Comparison of ENCODE assay signal across 14 cellular contexts in genomic region chr5:102794677-102795331, GRCh38. TPM values are rescaled to one million over a fixed set of nuclear protein-coding genes. Genes with fewer than 3 reads are reported as not detected.
A peak's percentile ranks its signal among the peaks of the same experiment; 100 is the strongest.
DNase-seq lines count a peak whose midpoint lies in the region; ATAC-seq, FAIRE-seq and TF ChIP-seq lines count a peak whose summit lies in the region.
"Had no signal": no experiment of that assay in that cellular context is flagged by ENCODE, and none has a peak within 500 bp of the region (broad histone marks: within the 10 kb centered on the region; RNA-seq: fewer than 3 reads in every experiment).

No MANE protein-coding gene starts in this region.

- H3K79me2 ChIP-seq in HepG2 (ENCODE audit: insufficient read depth, low read length) = no peaks in the 10 kb centered on the region

- no peak for FAIRE-seq in HepG2 (lab: Jason Lieb, UNC)
- FAIRE-seq: urothelium cell line had no signal

- ATAC-seq in HepG2 (no peak), right lobe of liver (no peak), GM21390 (IDR thresholded peaks at IDR 0.05; ENCODE audit: unreplicated experiment) (no peak), HG03521 (IDR thresholded peaks at IDR 0.05; ENCODE audit: unreplicated experiment) (no peak)
- ATAC-seq in naive thymus-derived CD8-positive, alpha-beta T cell = no peak
- ATAC-seq: stimulated activated effector memory CD8-positive, alpha-beta T cell treated with anti-CD3 and anti-CD28 coated beads, Interleukin-12 subunit alpha, Interleukin-12 subunit beta, amount 100 ng/mL, for 72 hours had no signal

- no TSS peak for BruUV-seq in HepG2 (replicated peaks; lab: Mats Ljungman, UMichigan)

- H3K27ac Mint-ChIP-seq in naive thymus-derived CD8-positive, alpha-beta T cell = no peak overlapping the region
- no peak overlapping the region for H3K27ac Mint-ChIP-seq in activated CD4-positive, alpha-beta T cell treated with anti-CD3 and anti-CD28 coated beads, Interleukin-2, amount 10 ng/mL, durations not matched to agents 24 days and 14 days
- H3K27ac Mint-ChIP-seq: activated naive CD4-positive, alpha-beta T cell treated with anti-CD3 and anti-CD28 coated beads, Interleukin-2, amount 50 U/mL, for 24 hours; stimulated activated effector memory CD8-positive, alpha-beta T cell treated with anti-CD3 and anti-CD28 coated beads, Interleukin-12 subunit alpha, Interleukin-12 subunit beta, amount 100 ng/mL, for 72 hours had no signal

- H3K4me3 ChIP-seq in HepG2 (replicated peaks in 1 of 3; ENCODE audit: insufficient read depth in 1 of 3, low read depth in 2 of 3, low read length in 3 of 3) (no peak overlapping the region), right lobe of liver (no peak overlapping the region), esophagus muscularis mucosa (peak overlapping the region in 1 of 4 donors; percentile 4)
- H3K4me3 ChIP-seq: cardiac muscle cell had no signal

- H3K4me1 Mint-ChIP-seq in naive thymus-derived CD8-positive, alpha-beta T cell = peaks cover 3 to 17% (median 13%) of the 10 kb centered on the region in 4 donors
- H3K4me1 Mint-ChIP-seq in activated CD4-positive, alpha-beta T cell treated with anti-CD3 and anti-CD28 coated beads, Interleukin-2, amount 10 ng/mL, durations not matched to agents 24 days and 14 days = peaks cover 20% of the 10 kb centered on the region

- CTCF ChIA-PET in HepG2 (lab: Yijun Ruan, JAX; ENCODE audit: low intra/inter-chr PET ratio, low total read pairs) = no interaction called here

- no peak for TF ChIP-seq POLR2A in HepG2 (IDR thresholded peaks at IDR 0.05; ENCODE audit: insufficient read depth in 1 of 2, low read depth in 2 of 2, low read length in 2 of 2)
- no peak for TF ChIP-seq POLR2A in right lobe of liver (IDR thresholded peaks at IDR 0.05)
- no peak for TF ChIP-seq POLR2A in esophagus muscularis mucosa (IDR thresholded peaks at IDR 0.05; ENCODE audit: low read depth)

- H3K4me3 Mint-ChIP-seq in naive thymus-derived CD8-positive, alpha-beta T cell = no peak overlapping the region
- no peak overlapping the region for H3K4me3 Mint-ChIP-seq in activated CD4-positive, alpha-beta T cell treated with anti-CD3 and anti-CD28 coated beads, Interleukin-2, amount 10 ng/mL, durations not matched to agents 24 days and 14 days
- H3K4me3 Mint-ChIP-seq: activated naive CD4-positive, alpha-beta T cell treated with anti-CD3 and anti-CD28 coated beads, Interleukin-2, amount 50 U/mL, for 24 hours; stimulated activated effector memory CD8-positive, alpha-beta T cell treated with anti-CD3 and anti-CD28 coated beads, Interleukin-12 subunit alpha, Interleukin-12 subunit beta, amount 100 ng/mL, for 72 hours had no signal

- H3K4me1 ChIP-seq in HepG2 (ENCODE audit: insufficient read depth, low read length) (peaks cover 42% of the 10 kb centered on the region), right lobe of liver (peaks cover 0 to 48% (median 5%) of the 10 kb centered on the region in 4 donors), esophagus muscularis mucosa (peaks cover 29 to 64% (median 35%) of the 10 kb centered on the region in 4 donors)

- TF ChIP-seq EP300 in HepG2 (IDR thresholded peaks at IDR 0.05; ENCODE audit: low read depth in 2 of 2, low read length in 2 of 2) (no peak), HepG2 (CRISPR knock-in tag; IDR thresholded peaks at IDR 0.05; ENCODE audit: borderline replicate concordance) (no peak), esophagus muscularis mucosa (IDR thresholded peaks at IDR 0.05) (no peak)

- H4K20me1 ChIP-seq in HepG2 (ENCODE audit: insufficient read depth, low read length) = no peaks in the 10 kb centered on the region

- no peaks in the 10 kb centered on the region for H3K9me3 Mint-ChIP-seq in naive thymus-derived CD8-positive, alpha-beta T cell
- H3K9me3 Mint-ChIP-seq in activated CD4-positive, alpha-beta T cell treated with anti-CD3 and anti-CD28 coated beads, Interleukin-2, amount 10 ng/mL, durations not matched to agents 24 days and 14 days = no peaks in the 10 kb centered on the region
- H3K9me3 Mint-ChIP-seq: activated naive CD4-positive, alpha-beta T cell treated with anti-CD3 and anti-CD28 coated beads, Interleukin-2, amount 50 U/mL, for 24 hours; stimulated activated effector memory CD8-positive, alpha-beta T cell treated with anti-CD3 and anti-CD28 coated beads, Interleukin-12 subunit alpha, Interleukin-12 subunit beta, amount 100 ng/mL, for 72 hours had no signal

- no peak for TF ChIP-seq CTCF in HepG2 (CRISPR knock-in tag; IDR thresholded peaks at IDR 0.05)
- no peak for TF ChIP-seq CTCF in right lobe of liver (IDR thresholded peaks at IDR 0.05)
- no peak for TF ChIP-seq CTCF in esophagus muscularis mucosa (IDR thresholded peaks at IDR 0.05)

- H3K27me3 ChIP-seq in HepG2 (ENCODE audit: control insufficient read depth in 1 of 2, insufficient read depth in 2 of 2, low read length in 2 of 2) (no peaks in the 10 kb centered on the region), right lobe of liver (no peaks in the 10 kb centered on the region), esophagus muscularis mucosa (no peaks in the 10 kb centered on the region)
- H3K27me3 ChIP-seq: cardiac muscle cell had no signal

- intact Hi-C loops in HepG2 (cut with micrococcal nuclease; ENCODE audit: unreplicated experiment) (loop anchor here (10.0 kb wide), 1 partner anchor 210 kb away; no protein-coding TSS in a partner anchor), right lobe of liver (cut with DNase I) (no loop called here), esophagus muscularis mucosa (cut with DNase I) (no loop called here)
- intact Hi-C loops in activated CD4-positive, alpha-beta T cell treated with anti-CD3 and anti-CD28 coated beads, Interleukin-2, amount 10 ng/mL, durations not matched to agents 24 days and 14 days (cut with micrococcal nuclease) = loop anchor here (5.0 kb wide), 1 partner anchor 213 kb away; no protein-coding TSS in a partner anchor

- in situ Hi-C loops in HepG2 (cut with HindIII; ENCODE audit: extremely low pct_ligation_motif_present, low pct_unique_long_range_greater_than_20kb) = no loop called here

- H3K9me3 ChIP-seq in HepG2 (ENCODE audit: low read length) (no peaks in the 10 kb centered on the region), right lobe of liver (no peaks in the 10 kb centered on the region), esophagus muscularis mucosa (no peaks in the 10 kb centered on the region)

- POLR2A ChIA-PET in HepG2 (lab: Yijun Ruan, JAX) = no interaction called here
- POLR2A ChIA-PET in naive thymus-derived CD8-positive, alpha-beta T cell (lab: Charles Lee) = no interaction called here

- H3K27ac ChIP-seq in HepG2 (ENCODE audit: extremely low read length, insufficient read depth, low read length) = no peak overlapping the region
- H3K27ac ChIP-seq in right lobe of liver = peak overlapping the region in 1 of 3 donors; percentile 70
- H3K27ac ChIP-seq in esophagus muscularis mucosa (replicated peaks in 1 of 4) = peak overlapping the region in 3 of 4 donors; percentile 35 to 54 (median 47)
- H3K27ac ChIP-seq: cardiac muscle cell had no signal

- TF ChIP-seq RAD21 in HepG2 (CRISPR knock-in tag; IDR thresholded peaks at IDR 0.05) = no peak

- H3K36me3 Mint-ChIP-seq in naive thymus-derived CD8-positive, alpha-beta T cell = peaks cover 0 to 2% (median 0%) of the 10 kb centered on the region in 3 donors
- peaks cover 8% of the 10 kb centered on the region for H3K36me3 Mint-ChIP-seq in activated CD4-positive, alpha-beta T cell treated with anti-CD3 and anti-CD28 coated beads, Interleukin-2, amount 10 ng/mL, durations not matched to agents 24 days and 14 days (ENCODE audit: low read depth)

- H3K36me3 ChIP-seq in HepG2 (replicated peaks in 1 of 2; ENCODE audit: control insufficient read depth in 1 of 2, insufficient read depth in 2 of 2, low read length in 2 of 2) (no peaks in the 10 kb centered on the region), right lobe of liver (no peaks in the 10 kb centered on the region), esophagus muscularis mucosa (no peaks in the 10 kb centered on the region)
- H3K36me3 ChIP-seq: cardiac muscle cell had no signal

- H3K4me2 ChIP-seq in HepG2 (ENCODE audit: low read depth, low read length) = no peak overlapping the region

- no peak overlapping the region for H3K9ac ChIP-seq in HepG2 (ENCODE audit: insufficient read depth, low read depth, low read length)

- WGBS in HepG2 (ENCODE audit: low lambda C conversion rate) = 53% methylated on average over 3 of the region's 3 CpGs
- 81% methylated on average over 3 of the region's 3 CpGs for WGBS in right lobe of liver (ENCODE audit: insufficient coverage, low coverage, low lambda C conversion rate, missing lambda C conversion rate)
- WGBS in esophagus muscularis mucosa = 96% methylated on average over 3 of the region's 3 CpGs

- DNase-seq in HepG2 (ENCODE audit: low spot score) (no peak), right lobe of liver (no peak), NCI-H345 (lab: John Stamatoyannopoulos, UW) (peak; percentile 74), esophagus muscularis mucosa (ENCODE audit: extremely low spot score) (no peak)
- DNase-seq in naive thymus-derived CD8-positive, alpha-beta T cell = no peak
- DNase-seq in activated CD4-positive, alpha-beta T cell treated with anti-CD3 and anti-CD28 coated beads, Interleukin-2, amount 10 ng/mL, durations not matched to agents 24 days and 14 days = no peak
- DNase-seq: retina; stimulated activated CD4-positive, alpha-beta T cell treated with anti-CD3 and anti-CD28 coated beads, Interleukin-4, amount 100 ng/mL, for 1 hour had no signal

- H3K27me3 Mint-ChIP-seq in naive thymus-derived CD8-positive, alpha-beta T cell = no peaks in the 10 kb centered on the region
- no peaks in the 10 kb centered on the region for H3K27me3 Mint-ChIP-seq in activated CD4-positive, alpha-beta T cell treated with anti-CD3 and anti-CD28 coated beads, Interleukin-2, amount 10 ng/mL, durations not matched to agents 24 days and 14 days
- H3K27me3 Mint-ChIP-seq: activated naive CD4-positive, alpha-beta T cell treated with anti-CD3 and anti-CD28 coated beads, Interleukin-2, amount 50 U/mL, for 24 hours had no signal

- H2AFZ ChIP-seq in HepG2 (ENCODE audit: low read length) = no peak overlapping the region

RNA-seq across cellular contexts. Expression of gene PAM, which starts 39.7 kb away (rescaled TPM):
- total RNA-seq in HepG2 (2016; rRNA removed; fragmentation: Illumina TruSeq; extraction: Trizol) = 14.5 and 20.2 TPM in 2 replicates
- 2.9 and 4.1 TPM in 2 replicates for total RNA-seq in HepG2 (2016; cell fraction: cytosol; rRNA removed; fragmentation: Illumina TruSeq; extraction: Trizol; ENCODE audit: low read depth)
- total RNA-seq in HepG2 (2016; cell fraction: insoluble cytoplasmic fraction; rRNA removed; fragmentation: Illumina TruSeq; extraction: Trizol) = 15.9 and 21.2 TPM in 2 replicates
- total RNA-seq in HepG2 (2016; cell fraction: membrane; rRNA removed; fragmentation: Illumina TruSeq; extraction: Trizol) = 11.0 and 12.0 TPM in 2 replicates
- 26.2 and 31.9 TPM in 2 replicates for total RNA-seq in HepG2 (2016; cell fraction: nucleus; rRNA removed; fragmentation: Illumina TruSeq; extraction: Trizol)
- polyA plus RNA-seq in HepG2 (2011; rRNA removed) = 65.9 and 79.1 TPM in 2 replicates
- 32.9 and 50.9 TPM in 2 replicates for polyA plus RNA-seq in HepG2 (2011; cell fraction: cytosol; rRNA removed)
- polyA plus RNA-seq in HepG2 (2011; cell fraction: nucleus; rRNA removed) = 21.8 and 24.3 TPM in 2 replicates
- polyA plus RNA-seq in HepG2 (2012) = 45.1 and 59.9 TPM in 2 replicates
- 2.9 TPM in 2 replicates for polyA plus RNA-seq in HepG2 (2016; cell fraction: cytosol; fragmentation: Illumina TruSeq; extraction: Trizol; ENCODE audit: low read depth)
- polyA plus RNA-seq in HepG2 (2016; cell fraction: insoluble cytoplasmic fraction; fragmentation: Illumina TruSeq; extraction: Trizol; ENCODE audit: low read depth) = 13.7 and 15.8 TPM in 2 replicates
- 7.8 and 9.1 TPM in 2 replicates for polyA plus RNA-seq in HepG2 (2016; cell fraction: membrane; fragmentation: Illumina TruSeq; extraction: Trizol; ENCODE audit: low read depth)
- 28.2 and 31.3 TPM in 2 replicates for polyA plus RNA-seq in HepG2 (2016; cell fraction: nucleus; fragmentation: Illumina TruSeq; extraction: Trizol; ENCODE audit: insufficient read depth, low read depth)
- polyA minus RNA-seq in HepG2 (2011; rRNA and poly(A)+ RNA removed; ENCODE audit: low replicate concordance) = 90.8 and 98.2 TPM in 2 replicates
- 38.8 and 52.7 TPM in 2 replicates for polyA minus RNA-seq in HepG2 (2011; cell fraction: cytosol; rRNA and poly(A)+ RNA removed)
- 80.4 and 84.7 TPM in 2 replicates for polyA minus RNA-seq in HepG2 (2011; cell fraction: nucleus; rRNA and poly(A)+ RNA removed)
- 10 to 100 TPM; 10.9 to 22.7 (median 16.8) TPM for total RNA-seq in right lobe of liver
- total RNA-seq in esophagus muscularis mucosa = 100 to 1,000 TPM; 212 to 250 (median 227) TPM
- total RNA-seq in naive thymus-derived CD8-positive, alpha-beta T cell = 10 to 100 TPM in 1 of 2 experiments, 1 to 10 TPM in 1; 9.7 to 10.1 TPM
- 10 to 100 TPM in 1 of 3 donors, 1 to 10 TPM in 2; 8.0 to 15.9 (median 8.1) TPM for polyA plus RNA-seq in naive thymus-derived CD8-positive, alpha-beta T cell
- total RNA-seq in activated CD4-positive, alpha-beta T cell treated with anti-CD3 and anti-CD28 coated beads, Interleukin-2, amount 10 ng/mL, durations not matched to agents 24 days and 14 days = 72.2 and 73.3 TPM in 2 replicates

Comparison
In these comparisons a context has a peak if more than half of its experiments do, and no peak if none do; other contexts are left out.
1. intact Hi-C loops: an anchor here in HepG2 (10.0 kb wide) and activated CD4-positive, alpha-beta T cell treated with anti-CD3 and anti-CD28 coated beads, Interleukin-2, amount 10 ng/mL, durations not matched to agents 24 days and 14 days (5.0 kb wide); none called in right lobe of liver and esophagus muscularis mucosa.